9 cellular contexts compared by ENCODE assay signal in genomic region chr2:104849618-104850097, GRCh38. TPM values are rescaled to one million over a fixed set of nuclear protein-coding genes. Genes with fewer than 3 reads are reported as not detected.
A peak's percentile ranks its signal among the peaks of the same experiment; 100 is the strongest.
DNase-seq lines count a peak whose midpoint lies in the region; ATAC-seq, FAIRE-seq and TF ChIP-seq lines count a peak whose summit lies in the region.
"Had no signal": no experiment of that assay in that cellular context is flagged by ENCODE, and none has a peak within 500 bp of the region (broad histone marks: within the 10 kb centered on the region; RNA-seq: fewer than 3 reads in every experiment).

No MANE protein-coding gene starts in this region.

- POLR2A ChIA-PET in activated CD4-positive, alpha-beta T cell treated with anti-CD3 and anti-CD28 coated beads for 36 hours (lab: Charles Lee) = interaction anchor here (0.6 kb wide), 1 partner anchor 136 kb away, joined by 3 read pairs; no protein-coding TSS in a partner anchor

- H2AFZ ChIP-seq in neural progenitor cell (replicated peaks) = no peak overlapping the region

- no peak for DNase-seq in D721Med (ENCODE audit: insufficient read length, low spot score)
- peak; percentile 23 for DNase-seq in NCI-H1694 treated with DMSO at 0.1 percent for 48 hours (lab: John Stamatoyannopoulos, UW)
- peak; percentile 88 for DNase-seq in activated CD4-positive, alpha-beta T cell treated with anti-CD3 and anti-CD28 coated beads for 36 hours
- peak; percentile 66 for DNase-seq in epithelial cell of esophagus (ENCODE audit: low read depth)
- peak; percentile 91 for DNase-seq in neural progenitor cell (ENCODE audit: low spot score)

- H3K4me1 ChIP-seq in neural progenitor cell = peaks cover 34% of the 10 kb centered on the region

- peak; percentile 85 for TF ChIP-seq CTCF in D721Med (IDR thresholded peaks at IDR 0.05; ENCODE audit: insufficient read depth, missing control alignments)
- TF ChIP-seq CTCF in epithelial cell of esophagus (IDR thresholded peaks at IDR 0.05; ENCODE audit: insufficient read depth, low read depth, low read length, missing control alignments) = peak; percentile 76
- TF ChIP-seq CTCF in neural progenitor cell (IDR thresholded peaks at IDR 0.05) = peak; percentile 96

- H3K27me3 Mint-ChIP-seq in activated CD4-positive, alpha-beta T cell treated with anti-CD3 and anti-CD28 coated beads for 36 hours = peaks cover 83% of the 10 kb centered on the region
- H3K27me3 Mint-ChIP-seq in neural progenitor cell (ENCODE audit: insufficient read depth, low read depth) = peaks cover 21% of the 10 kb centered on the region

- H3F3A ChIP-seq in neural progenitor cell (ENCODE audit: low read depth) = peaks cover 61% of the 10 kb centered on the region

- H3K4me3 ChIP-seq in epithelial cell of esophagus (ENCODE audit: low read length) (no peak overlapping the region), neural progenitor cell (no peak overlapping the region)

- FAIRE-seq in D721Med (lab: Jason Lieb, UNC) = no peak

- peaks cover 59% of the 10 kb centered on the region for H4K20me1 ChIP-seq in neural progenitor cell (ENCODE audit: low read depth)

- no peaks in the 10 kb centered on the region for H3K79me2 ChIP-seq in neural progenitor cell (ENCODE audit: low read depth)

- no peak overlapping the region for H3K9ac ChIP-seq in neural progenitor cell

- H3K4me1 Mint-ChIP-seq in activated CD4-positive, alpha-beta T cell treated with anti-CD3 and anti-CD28 coated beads for 36 hours = peaks cover 30% of the 10 kb centered on the region
- H3K4me1 Mint-ChIP-seq in neural progenitor cell = peaks cover 45% of the 10 kb centered on the region

- no peaks in the 10 kb centered on the region for H3K36me3 ChIP-seq in neural progenitor cell

- CTCF ChIA-PET in activated CD4-positive, alpha-beta T cell treated with anti-CD3 and anti-CD28 coated beads for 36 hours (lab: Charles Lee) = interaction anchor here (0.6 to 2.3 kb wide), 23 partner anchors 9 to 1688 kb away, joined by 3 to 22 read pairs (median 4); no protein-coding TSS in a partner anchor

- no peak overlapping the region for H3K27ac ChIP-seq in neural progenitor cell

- ATAC-seq in GM21528 (IDR thresholded peaks at IDR 0.05; ENCODE audit: low FRiP score, unreplicated experiment) (peak; percentile 55), HG03108 (IDR thresholded peaks at IDR 0.05; ENCODE audit: unreplicated experiment) (no peak), HG03521 (IDR thresholded peaks at IDR 0.05; ENCODE audit: unreplicated experiment) (no peak)
- ATAC-seq in activated CD4-positive, alpha-beta T cell treated with anti-CD3 and anti-CD28 coated beads for 36 hours = peak; percentile 34
- ATAC-seq: stimulated activated naive CD8-positive, alpha-beta T cell treated with anti-CD3 and anti-CD28 coated beads, Interleukin-15, amount 100 ng/mL, for 72 hours had no signal

- no peaks in the 10 kb centered on the region for H3K9me3 ChIP-seq in neural progenitor cell (ENCODE audit: low read depth)

- H3K4me3 Mint-ChIP-seq in activated CD4-positive, alpha-beta T cell treated with anti-CD3 and anti-CD28 coated beads for 36 hours = no peak overlapping the region
- peak overlapping the region; percentile 99 for H3K4me3 Mint-ChIP-seq in neural progenitor cell
- H3K4me3 Mint-ChIP-seq: stimulated activated naive CD8-positive, alpha-beta T cell treated with anti-CD3 and anti-CD28 coated beads, Interleukin-15, amount 100 ng/mL, for 72 hours had no signal

- no peaks in the 10 kb centered on the region for H3K9me3 Mint-ChIP-seq in activated CD4-positive, alpha-beta T cell treated with anti-CD3 and anti-CD28 coated beads for 36 hours (ENCODE audit: low read depth)
- no peaks in the 10 kb centered on the region for H3K9me3 Mint-ChIP-seq in neural progenitor cell
- H3K9me3 Mint-ChIP-seq: stimulated activated naive CD8-positive, alpha-beta T cell treated with anti-CD3 and anti-CD28 coated beads, Interleukin-15, amount 100 ng/mL, for 72 hours had no signal

- intact Hi-C loops in activated CD4-positive, alpha-beta T cell treated with anti-CD3 and anti-CD28 coated beads for 36 hours (cut with DNase I, micrococcal nuclease) = loop anchor here (2.0 to 10.0 kb wide), 4 partner anchors 23 to 415 kb away; no protein-coding TSS in a partner anchor

- peaks cover 99% of the 10 kb centered on the region for H3K27me3 ChIP-seq in neural progenitor cell

- no peak overlapping the region for H3K27ac Mint-ChIP-seq in activated CD4-positive, alpha-beta T cell treated with anti-CD3 and anti-CD28 coated beads for 36 hours
- H3K27ac Mint-ChIP-seq in neural progenitor cell = peak overlapping the region; percentile 92
- H3K27ac Mint-ChIP-seq: stimulated activated naive CD8-positive, alpha-beta T cell treated with anti-CD3 and anti-CD28 coated beads, Interleukin-15, amount 100 ng/mL, for 72 hours had no signal

- H3K4me2 ChIP-seq in neural progenitor cell = peak overlapping the region; percentile 39

- H3K36me3 Mint-ChIP-seq in activated CD4-positive, alpha-beta T cell treated with anti-CD3 and anti-CD28 coated beads for 36 hours (ENCODE audit: low read depth) = no peaks in the 10 kb centered on the region
- peaks cover 3% of the 10 kb centered on the region for H3K36me3 Mint-ChIP-seq in neural progenitor cell

RNA-seq across cellular contexts. Expression of gene POU3F3, which starts 4.3 kb away (rescaled TPM):
- total RNA-seq in activated CD4-positive, alpha-beta T cell treated with anti-CD3 and anti-CD28 coated beads for 36 hours = not detected
- total RNA-seq in neural progenitor cell (ENCODE audit: low replicate concordance) = 0.25 TPM in 1 of 2 replicates, not detected in the other

Comparison
In these comparisons a context has a peak if more than half of its experiments do, and no peak if none do; other contexts are left out.
1. ATAC-seq: peak in GM21528 (single experiment) and activated CD4-positive, alpha-beta T cell treated with anti-CD3 and anti-CD28 coated beads for 36 hours (single experiment); none in HG03108 (single experiment) and HG03521 (single experiment).
2. Peak in every context shown above with its lines, with median percentiles within 50 percentile points of each other: CTCF ChIP-seq.